In genomic region chr6:28977351-28978136, GRCh38 we compare ENCODE assay signal across 8 cellular contexts. TPM values are rescaled to one million over a fixed set of nuclear protein-coding genes. Genes with fewer than 3 reads are reported as not detected.
DNase-seq lines count a peak whose midpoint lies in the region; ATAC-seq and TF ChIP-seq lines count a peak whose summit lies in the region.

No MANE protein-coding gene starts in this region.

- POLR2A ChIA-PET in activated naive CD8-positive, alpha-beta T cell treated with anti-CD3 and anti-CD28 coated beads, Interleukin-2, amount 10 ng/mL, durations not matched to agents 7 days and 5 days (lab: Charles Lee) = interaction anchor here (1.2 kb wide), 1 partner anchor 54 kb away, joined by 3 read pairs; the partner anchor contains the start of gene TRIM27

- H3K79me2 ChIP-seq in ACC112 (ENCODE audit: control insufficient read depth, insufficient read depth, low read length, unreplicated experiment) = no peaks in the 10 kb centered on the region

- intact Hi-C loops in tibial artery (cut with DNase I; ENCODE audit: low total_unique reads) = no loop called here

- no peak for TF ChIP-seq CTCF in tibial artery (IDR thresholded peaks at IDR 0.05)

- H3K27ac ChIP-seq in ACC112 (ENCODE audit: low read depth, low read length) = peak overlapping the region; percentile 56
- no peak overlapping the region for H3K27ac ChIP-seq in tibial artery

- H3K9me3 ChIP-seq in iPS-18c (ENCODE audit: control insufficient read depth, insufficient read depth, low read length) = no peaks in the 10 kb centered on the region
- H3K9me3 ChIP-seq in tibial artery = no peaks in the 10 kb centered on the region

- H3K36me3 ChIP-seq in ACC112 (ENCODE audit: insufficient read depth, low read length) = no peaks in the 10 kb centered on the region
- H3K36me3 ChIP-seq in tibial artery = no peaks in the 10 kb centered on the region

- H3K4me1 ChIP-seq in ACC112 (ENCODE audit: control insufficient read depth, insufficient read depth, low read length, unreplicated experiment) = peaks cover 19% of the 10 kb centered on the region
- H3K4me1 ChIP-seq in tibial artery = peaks cover 0 to 6% (median 0%) of the 10 kb centered on the region in 4 donors

- no peaks in the 10 kb centered on the region for H3K9me3 Mint-ChIP-seq in activated naive CD8-positive, alpha-beta T cell treated with anti-CD3 and anti-CD28 coated beads, Interleukin-2, amount 10 ng/mL, durations not matched to agents 7 days and 5 days

- H3K4me1 Mint-ChIP-seq in activated naive CD8-positive, alpha-beta T cell treated with anti-CD3 and anti-CD28 coated beads, Interleukin-2, amount 10 ng/mL, durations not matched to agents 7 days and 5 days = peaks cover 30% of the 10 kb centered on the region

- in situ Hi-C loops in KBM-7 (cut with MboI; ENCODE audit: low pct_unique_long_range_greater_than_20kb, low sequenced_read_pairs) = loop anchor here (25.0 kb wide), 1 partner anchor 290 kb away; no protein-coding TSS in a partner anchor

- peak overlapping the region; percentile 74 for H3K4me3 ChIP-seq in ACC112 (ENCODE audit: low read depth, low read length)
- H3K4me3 ChIP-seq in iPS-18c (ENCODE audit: insufficient read depth, low read depth, low read length) = peak overlapping the region; percentile 63
- H3K4me3 ChIP-seq in tibial artery = peak overlapping the region; percentile 16 to 26

- peak overlapping the region; percentile 83 for H2AFZ ChIP-seq in ACC112 (ENCODE audit: low read length, unreplicated experiment)

- H3K27me3 ChIP-seq in ACC112 (ENCODE audit: insufficient read depth, low read length) (no peaks in the 10 kb centered on the region), tibial artery (peaks cover 0 to 16% of the 10 kb centered on the region in 2 donors)

- H3K36me3 Mint-ChIP-seq in activated naive CD8-positive, alpha-beta T cell treated with anti-CD3 and anti-CD28 coated beads, Interleukin-2, amount 10 ng/mL, durations not matched to agents 7 days and 5 days = peaks cover 3% of the 10 kb centered on the region

- H3K27me3 Mint-ChIP-seq in activated naive CD8-positive, alpha-beta T cell treated with anti-CD3 and anti-CD28 coated beads, Interleukin-2, amount 10 ng/mL, durations not matched to agents 7 days and 5 days = peaks cover 41% of the 10 kb centered on the region

- DNase-seq in KBM-7 (peak; percentile 87), tibial artery (no peak), left lobe of liver (ENCODE audit: low spot score) (no peak), midbrain (lab: John Stamatoyannopoulos, UW) (no peak)
- peak; percentile 48 for DNase-seq in activated naive CD8-positive, alpha-beta T cell treated with anti-CD3 and anti-CD28 coated beads, Interleukin-2, amount 10 ng/mL, durations not matched to agents 7 days and 5 days

- no peak overlapping the region for H3K27ac Mint-ChIP-seq in activated naive CD8-positive, alpha-beta T cell treated with anti-CD3 and anti-CD28 coated beads, Interleukin-2, amount 10 ng/mL, durations not matched to agents 7 days and 5 days

- no peak for ATAC-seq in activated naive CD8-positive, alpha-beta T cell treated with anti-CD3 and anti-CD28 coated beads, Interleukin-2, amount 10 ng/mL, durations not matched to agents 7 days and 5 days (ENCODE audit: low read depth)
- no peak for ATAC-seq in HG03457 (IDR thresholded peaks at IDR 0.05; ENCODE audit: unreplicated experiment)
- ATAC-seq in left lobe of liver = no peak

- peak overlapping the region; percentile 49 for H3K4me3 Mint-ChIP-seq in activated naive CD8-positive, alpha-beta T cell treated with anti-CD3 and anti-CD28 coated beads, Interleukin-2, amount 10 ng/mL, durations not matched to agents 7 days and 5 days

RNA-seq across cellular contexts. Expression of gene ZNF311, which starts 27.6 kb away (rescaled TPM):
- under 1 TPM; 0.45 to 0.47 TPM for total RNA-seq in activated naive CD8-positive, alpha-beta T cell treated with anti-CD3 and anti-CD28 coated beads, Interleukin-2, amount 10 ng/mL, durations not matched to agents 7 days and 5 days
- total RNA-seq in left lobe of liver = 0.68 TPM

RNA-seq across cellular contexts. Expression of gene TRIM27, which starts 53.8 kb away (rescaled TPM):
- total RNA-seq in activated naive CD8-positive, alpha-beta T cell treated with anti-CD3 and anti-CD28 coated beads, Interleukin-2, amount 10 ng/mL, durations not matched to agents 7 days and 5 days = 10 to 100 TPM; 64.4 to 67.1 TPM
- 34.3 TPM for total RNA-seq in left lobe of liver

Comparison
In these comparisons a context has a peak if more than half of its experiments do, and no peak if none do; other contexts are left out.
1. H3K4me3 ChIP-seq: peak in every context shown above with its lines; median percentile 74 in ACC112; 63 in iPS-18c; 21 in tibial artery.
2. DNase-seq: peak in KBM-7 (single experiment) and activated naive CD8-positive, alpha-beta T cell treated with anti-CD3 and anti-CD28 coated beads, Interleukin-2, amount 10 ng/mL, durations not matched to agents 7 days and 5 days (single experiment); none in tibial artery (0 of 2), left lobe of liver (single experiment) and midbrain (single experiment).